19 cellular contexts compared by ENCODE assay signal in genomic region chr11:123586568-123586967, GRCh38.
A peak's percentile ranks its signal among the peaks of the same experiment; 100 is the strongest.
DNase-seq lines count a peak whose midpoint lies in the region; ATAC-seq and TF ChIP-seq lines count a peak whose summit lies in the region.
"Had no signal": no experiment of that assay in that cellular context is flagged by ENCODE, and none has a peak within 500 bp of the region (broad histone marks: within the 10 kb centered on the region; RNA-seq: fewer than 3 reads in every experiment).

No MANE protein-coding gene starts in this region.

- no peaks in the 10 kb centered on the region for H3K36me3 Mint-ChIP-seq in glutamatergic neuron (ENCODE audit: unreplicated experiment)
- peaks cover 5% of the 10 kb centered on the region for H3K36me3 Mint-ChIP-seq in activated CD8-positive, alpha-beta memory T cell treated with anti-CD3 and anti-CD28 coated beads, Interleukin-2, amount 10 ng/mL, durations not matched to agents 7 days and 5 days

- TF ChIP-seq POLR2A in Peyer's patch (IDR thresholded peaks at IDR 0.05) = no peak

- H3K4me1 ChIP-seq in Peyer's patch = peaks cover 0 to 54% (median 7%) of the 10 kb centered on the region in 4 donors

- DNase-seq in ELF-1 (ENCODE audit: low read depth, low spot score) = peak; percentile 76
- no peak for DNase-seq in Peyer's patch
- no peak for DNase-seq in glutamatergic neuron
- peak; percentile 48 for DNase-seq in retina
- no peak for DNase-seq in activated CD8-positive, alpha-beta memory T cell treated with anti-CD3 and anti-CD28 coated beads, Interleukin-2, amount 10 ng/mL, durations not matched to agents 7 days and 5 days
- no peak for DNase-seq in WERI-Rb-1
- DNase-seq in DMS79 (lab: John Stamatoyannopoulos, UW) = no peak
- no peak for DNase-seq in substantia nigra (lab: John Stamatoyannopoulos, UW)
- DNase-seq: CD4-positive, alpha-beta memory T cell; GF-D8; GOT3; Karpas-422; MV-4-11; NCI-H1105 treated with DMSO at 0.1 percent for 48 hours; NCI-H2029 treated with DMSO at 0.1 percent for 48 hours; NCI-H226; SJCRH30 had no signal

- no peak for TF ChIP-seq CTCF in Peyer's patch (IDR thresholded peaks at IDR 0.05)
- no peak for TF ChIP-seq CTCF in glutamatergic neuron (IDR thresholded peaks at IDR 0.05; ENCODE audit: partially characterized antibody, unreplicated experiment)
- no peak for TF ChIP-seq CTCF in WERI-Rb-1 (IDR thresholded peaks at IDR 0.05; ENCODE audit: low read depth, low read length)

- no peaks in the 10 kb centered on the region for H3K36me3 ChIP-seq in Peyer's patch
- H3K36me3 ChIP-seq in WERI-Rb-1 = peaks cover 19% of the 10 kb centered on the region
- H3K36me3 ChIP-seq: SJCRH30 had no signal

- H3K27ac ChIP-seq in Peyer's patch (peak overlapping the region in 3 of 4 donors; percentile 64 to 86 (median 74)), WERI-Rb-1 (no peak overlapping the region), substantia nigra (ENCODE audit: low read depth, low read length, poor library complexity, severe bottlenecking) (no peak overlapping the region)
- H3K27ac ChIP-seq: BLaER1 had no signal

- H3K4me3 Mint-ChIP-seq in glutamatergic neuron (ENCODE audit: unreplicated experiment) = peak overlapping the region; percentile 0
- H3K4me3 Mint-ChIP-seq in activated CD8-positive, alpha-beta memory T cell treated with anti-CD3 and anti-CD28 coated beads, Interleukin-2, amount 10 ng/mL, durations not matched to agents 7 days and 5 days = no peak overlapping the region
- H3K4me3 Mint-ChIP-seq: CD4-positive, alpha-beta memory T cell had no signal

- H3K4me3 ChIP-seq in Peyer's patch = no peak overlapping the region
- H3K4me3 ChIP-seq in WERI-Rb-1 (ENCODE audit: low read depth, low read length) = no peak overlapping the region
- H3K4me3 ChIP-seq: BLaER1, SJCRH30 had no signal

- peaks cover 18% of the 10 kb centered on the region for H3K4me1 Mint-ChIP-seq in glutamatergic neuron (ENCODE audit: low read depth, unreplicated experiment)
- peaks cover 5% of the 10 kb centered on the region for H3K4me1 Mint-ChIP-seq in activated CD8-positive, alpha-beta memory T cell treated with anti-CD3 and anti-CD28 coated beads, Interleukin-2, amount 10 ng/mL, durations not matched to agents 7 days and 5 days

- no peak for ATAC-seq in activated CD8-positive, alpha-beta memory T cell treated with anti-CD3 and anti-CD28 coated beads, Interleukin-2, amount 10 ng/mL, durations not matched to agents 7 days and 5 days
- ATAC-seq: HCT116 had no signal

- peaks cover 4% of the 10 kb centered on the region for H3K27me3 Mint-ChIP-seq in glutamatergic neuron (ENCODE audit: unreplicated experiment)
- H3K27me3 Mint-ChIP-seq in activated CD8-positive, alpha-beta memory T cell treated with anti-CD3 and anti-CD28 coated beads, Interleukin-2, amount 10 ng/mL, durations not matched to agents 7 days and 5 days = no peaks in the 10 kb centered on the region
- H3K27me3 Mint-ChIP-seq: CD4-positive, alpha-beta memory T cell had no signal

- peaks cover 1% of the 10 kb centered on the region for H3K9me3 Mint-ChIP-seq in glutamatergic neuron (ENCODE audit: unreplicated experiment)
- no peaks in the 10 kb centered on the region for H3K9me3 Mint-ChIP-seq in activated CD8-positive, alpha-beta memory T cell treated with anti-CD3 and anti-CD28 coated beads, Interleukin-2, amount 10 ng/mL, durations not matched to agents 7 days and 5 days (ENCODE audit: low read depth)

- CTCF ChIA-PET in activated CD8-positive, alpha-beta memory T cell treated with anti-CD3 and anti-CD28 coated beads, Interleukin-2, amount 10 ng/mL, durations not matched to agents 7 days and 5 days (lab: Charles Lee) = interaction anchor here (1.4 kb wide), 1 partner anchor 10 kb away, joined by 7 read pairs; no protein-coding TSS in a partner anchor

- H3K9me3 ChIP-seq in Peyer's patch (no peaks in the 10 kb centered on the region), WERI-Rb-1 (ENCODE audit: severe bottlenecking) (no peaks in the 10 kb centered on the region)
- H3K9me3 ChIP-seq: BLaER1, SJCRH30 had no signal

- H3K27ac Mint-ChIP-seq in glutamatergic neuron (ENCODE audit: unreplicated experiment) = peak overlapping the region; percentile 15
- H3K27ac Mint-ChIP-seq in activated CD8-positive, alpha-beta memory T cell treated with anti-CD3 and anti-CD28 coated beads, Interleukin-2, amount 10 ng/mL, durations not matched to agents 7 days and 5 days = no peak overlapping the region

- H3K27me3 ChIP-seq in Peyer's patch = no peaks in the 10 kb centered on the region
- no peaks in the 10 kb centered on the region for H3K27me3 ChIP-seq in WERI-Rb-1 (ENCODE audit: insufficient read depth, low read depth, severe bottlenecking)
- H3K27me3 ChIP-seq: BLaER1, SJCRH30 had no signal

Comparison
In these comparisons a context has a peak if more than half of its experiments do, and no peak if none do; other contexts are left out.
1. DNase-seq: peak in ELF-1 (single experiment) and retina (single experiment); none in Peyer's patch (0 of 3), glutamatergic neuron (single experiment), activated CD8-positive, alpha-beta memory T cell treated with anti-CD3 and anti-CD28 coated beads, Interleukin-2, amount 10 ng/mL, durations not matched to agents 7 days and 5 days (single experiment), WERI-Rb-1 (single experiment), DMS79 (single experiment) and substantia nigra (0 of 49).
2. H3K27ac ChIP-seq: peak in Peyer's patch (3 of 4); none in WERI-Rb-1 (single experiment) and substantia nigra (single experiment).